In genomic region chr1:235504494-235505222, GRCh38 we compare ENCODE assay signal across 7 cellular contexts. TPM values are rescaled to one million over a fixed set of nuclear protein-coding genes. Genes with fewer than 3 reads are reported as not detected.
DNase-seq lines count a peak whose midpoint lies in the region; ATAC-seq and TF ChIP-seq lines count a peak whose summit lies in the region.

No MANE protein-coding gene starts in this region.

- peak overlapping the region; percentile 84 for H3K4me2 ChIP-seq in hepatocyte

- TF ChIP-seq CTCF in astrocyte of the cerebellum (IDR thresholded peaks at IDR 0.05; ENCODE audit: low read depth, low read length, missing control alignments) = peak; percentile 79
- TF ChIP-seq CTCF in hepatocyte (IDR thresholded peaks at IDR 0.05; ENCODE audit: poor library complexity) = peak; percentile 79

- no peaks in the 10 kb centered on the region for H3K27me3 ChIP-seq in hepatocyte

- H3K36me3 ChIP-seq in hepatocyte (replicated peaks; ENCODE audit: insufficient read depth, low read depth) = no peaks in the 10 kb centered on the region

- peak overlapping the region; percentile 96 for H3K27ac ChIP-seq in hepatocyte

- no peaks in the 10 kb centered on the region for H3K9me2 ChIP-seq in hepatocyte (replicated peaks; ENCODE audit: insufficient read depth)

- peaks cover 9% of the 10 kb centered on the region for H3K4me1 ChIP-seq in hepatocyte (ENCODE audit: insufficient read depth)

- H2AFZ ChIP-seq in hepatocyte = peak overlapping the region; percentile 55

- H4K20me1 ChIP-seq in hepatocyte (ENCODE audit: insufficient read depth, poor library complexity, severe bottlenecking) = peaks cover 7% of the 10 kb centered on the region

- in situ Hi-C loops in astrocyte of the cerebellum (cut with HindIII; ENCODE audit: low sequenced_read_pairs) = no loop called here

- H3K4me3 ChIP-seq in astrocyte of the cerebellum (ENCODE audit: low read depth, low read length) (peak overlapping the region; percentile 78), hepatocyte (peak overlapping the region; percentile 35)

- DNase-seq in NCI-H187 treated with DMSO at 0.1 percent for 48 hours (lab: John Stamatoyannopoulos, UW) = peak; percentile 76
- peak; percentile 96 for DNase-seq in T-helper 22 cell (ENCODE audit: low read depth)
- peak; percentile 99 for DNase-seq in astrocyte of the cerebellum (ENCODE audit: low read depth)
- DNase-seq in hepatocyte (ENCODE audit: low spot score) = peak; percentile 100
- DNase-seq in retina = peak; percentile 99

- no peaks in the 10 kb centered on the region for H3K9me3 ChIP-seq in hepatocyte (ENCODE audit: low read depth)

- peaks cover 27% of the 10 kb centered on the region for H3K79me2 ChIP-seq in hepatocyte

- WGBS in hepatocyte (ENCODE audit: low lambda C conversion rate, missing lambda C conversion rate) = 2% methylated on average over 50 of the region's 61 CpGs

- ATAC-seq in GM18502 (IDR thresholded peaks at IDR 0.05; ENCODE audit: poor library complexity, unreplicated experiment) (peak; percentile 78), HG02970 (IDR thresholded peaks at IDR 0.05; ENCODE audit: low FRiP score, unreplicated experiment) (peak; percentile 88)

RNA-seq across cellular contexts. Expression of gene B3GALNT2, which starts 0.4 kb away (rescaled TPM):
- 23.3 and 24.2 TPM in 2 replicates for total RNA-seq in hepatocyte
- polyA plus RNA-seq in hepatocyte = 8.1 and 15.4 TPM in 2 replicates

Comparison
In these comparisons a context has a peak if more than half of its experiments do, and no peak if none do; other contexts are left out.
1. Peak in every context shown above with its lines: DNase-seq, ATAC-seq, H3K4me3 ChIP-seq and H3K27ac ChIP-seq.